Comparison of ENCODE assay signal across 26 cellular contexts in the genomic region with DNA sequence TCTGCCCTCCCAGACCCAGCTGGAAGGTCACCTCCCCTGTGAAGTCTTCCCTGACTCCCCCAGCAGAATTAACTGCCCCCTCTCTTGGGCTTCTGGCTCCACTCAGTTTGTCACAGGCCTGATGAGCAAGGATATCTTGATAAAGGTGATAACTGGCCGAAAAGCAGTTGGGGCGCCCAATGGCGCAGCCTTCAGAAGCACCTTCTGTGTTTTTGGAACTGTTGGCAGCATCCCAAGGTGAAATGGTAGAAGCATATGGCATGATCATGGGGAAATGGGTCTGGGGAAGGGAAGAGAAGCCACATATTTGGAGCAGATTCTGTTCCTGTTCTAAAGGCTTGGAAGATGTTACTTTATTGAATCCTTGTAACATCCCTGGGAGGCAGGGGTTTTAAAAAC. TPM values are rescaled to one million over a fixed set of nuclear protein-coding genes. Genes with fewer than 3 reads are reported as not detected.
DNase-seq lines count a peak whose midpoint lies in the region; ATAC-seq lines count a peak whose summit lies in the region.
"Had no signal": no experiment of that assay in that cellular context is flagged by ENCODE, and none has a peak within 500 bp of the region (broad histone marks: within the 10 kb centered on the region; RNA-seq: fewer than 3 reads in every experiment).

No MANE protein-coding gene starts in this region.

- H3K9me3 Mint-ChIP-seq in stimulated activated effector memory CD8-positive, alpha-beta T cell treated with anti-CD3 and anti-CD28 coated beads, Interleukin-12 subunit alpha, Interleukin-12 subunit beta, amount 100 ng/mL, for 72 hours, result no peaks in the 10 kb centered on the region
- H3K9me3 Mint-ChIP-seq: CD8-positive, alpha-beta memory T cell; nephron progenitor cell; stimulated activated naive CD8-positive, alpha-beta T cell treated with anti-CD3 and anti-CD28 coated beads, Interleukin-15, Interleukin-2, amounts not matched to agents 100 ng/mL and 50 ng/mL, for 24 hours; WTC11 had no signal

- ATAC-seq in stimulated activated effector memory CD8-positive, alpha-beta T cell treated with anti-CD3 and anti-CD28 coated beads, Interleukin-12 subunit alpha, Interleukin-12 subunit beta, amount 100 ng/mL, for 72 hours, result no peak
- no peak for ATAC-seq in GM21529 (IDR thresholded peaks at IDR 0.05; ENCODE audit: unreplicated experiment)
- no peak for ATAC-seq in HG02885 (IDR thresholded peaks at IDR 0.05; ENCODE audit: poor library complexity, unreplicated experiment)
- ATAC-seq: foreskin keratinocyte, left lung, sciatic nerve, WTC11 had no signal

- H3K27ac Mint-ChIP-seq in stimulated activated effector memory CD8-positive, alpha-beta T cell treated with anti-CD3 and anti-CD28 coated beads, Interleukin-12 subunit alpha, Interleukin-12 subunit beta, amount 100 ng/mL, for 72 hours, result peak overlapping the region; percentile 3
- H3K27ac Mint-ChIP-seq: nephron progenitor cell; stimulated activated naive CD8-positive, alpha-beta T cell treated with anti-CD3 and anti-CD28 coated beads, Interleukin-15, Interleukin-2, amounts not matched to agents 100 ng/mL and 50 ng/mL, for 24 hours; WTC11 had no signal

- no peak overlapping the region for H3K4me3 Mint-ChIP-seq in stimulated activated effector memory CD8-positive, alpha-beta T cell treated with anti-CD3 and anti-CD28 coated beads, Interleukin-12 subunit alpha, Interleukin-12 subunit beta, amount 100 ng/mL, for 72 hours
- H3K4me3 Mint-ChIP-seq: nephron progenitor cell; stimulated activated naive CD8-positive, alpha-beta T cell treated with anti-CD3 and anti-CD28 coated beads, Interleukin-15, Interleukin-2, amounts not matched to agents 100 ng/mL and 50 ng/mL, for 24 hours; WTC11 had no signal

- peak; percentile 9 to 53 for DNase-seq in NCI-H524 (lab: John Stamatoyannopoulos, UW)
- DNase-seq in NCI-H524 treated with DMSO at 0.1 percent for 48 hours (lab: John Stamatoyannopoulos, UW), result no peak
- DNase-seq in NCI-H2171 treated with DMSO at 0.1 percent for 48 hours (lab: John Stamatoyannopoulos, UW), result peak; percentile 94
- DNase-seq in cerebellum (ENCODE audit: low spot score), result peak; percentile 73
- DNase-seq in stimulated activated effector memory CD8-positive, alpha-beta T cell treated with anti-CD3 and anti-CD28 coated beads, Interleukin-12 subunit alpha, Interleukin-12 subunit beta, amount 100 ng/mL, for 72 hours (ENCODE audit: low spot score in 2 of 2), result no peak
- DNase-seq in stimulated activated naive CD4-positive, alpha-beta T cell treated with Interleukin-2 at 50 U/mL for 16 hours (lab: John Stamatoyannopoulos, UW), result no peak
- DNase-seq: activated CD4-positive, alpha-beta T cell treated with anti-CD3 and anti-CD28 coated beads, Interleukin-2, amount 50 U/mL, for 48 hours; activated CD8-positive, alpha-beta memory T cell treated with anti-CD3 and anti-CD28 coated beads, Interleukin-2, amount 50 U/mL, for 48 hours; activated effector memory CD4-positive, alpha-beta T cell treated with anti-CD3 and anti-CD28 coated beads, Interleukin-2, amount 50 U/mL, for 16 hours; CD8-positive, alpha-beta memory T cell; effector memory CD4-positive, alpha-beta T cell; foreskin keratinocyte; GF-D8; midbrain; NCI-H1436 treated with DMSO at 0.1 percent for 48 hours; nephron progenitor cell; SK-N-SH; stimulated activated CD4-positive, alpha-beta T cell treated with anti-CD3 and anti-CD28 coated beads, Interleukin-4, amount 100 ng/mL, for 4 hours; T1000; thyroid gland had no signal

- H3K36me3 Mint-ChIP-seq in stimulated activated effector memory CD8-positive, alpha-beta T cell treated with anti-CD3 and anti-CD28 coated beads, Interleukin-12 subunit alpha, Interleukin-12 subunit beta, amount 100 ng/mL, for 72 hours, result no peaks in the 10 kb centered on the region
- H3K36me3 Mint-ChIP-seq: WTC11 had no signal

- peaks cover 17% of the 10 kb centered on the region for H3K4me1 Mint-ChIP-seq in stimulated activated effector memory CD8-positive, alpha-beta T cell treated with anti-CD3 and anti-CD28 coated beads, Interleukin-12 subunit alpha, Interleukin-12 subunit beta, amount 100 ng/mL, for 72 hours

RNA-seq across cellular contexts. Expression of a gene that starts 2.8 kb away (rescaled TPM):
- total RNA-seq in cerebellum, result 16.6 TPM

RNA-seq across cellular contexts. Expression of a gene that starts 47.0 kb away (rescaled TPM):
- total RNA-seq in cerebellum, result 56.1 TPM

Comparison
In these comparisons a context has a peak if more than half of its experiments do, and no peak if none do; other contexts are left out.
1. DNase-seq: peak in NCI-H524 (2 of 2), NCI-H2171 treated with DMSO at 0.1 percent for 48 hours (single experiment) and cerebellum (single experiment); none in NCI-H524 treated with DMSO at 0.1 percent for 48 hours (single experiment), stimulated activated effector memory CD8-positive, alpha-beta T cell treated with anti-CD3 and anti-CD28 coated beads, Interleukin-12 subunit alpha, Interleukin-12 subunit beta, amount 100 ng/mL, for 72 hours (0 of 2) and stimulated activated naive CD4-positive, alpha-beta T cell treated with Interleukin-2 at 50 U/mL for 16 hours (single experiment).